ENCODE assay signal across 9 cellular contexts in genomic region chr6:39451831-39452230, GRCh38.
DNase-seq lines count a peak whose midpoint lies in the region; ATAC-seq and TF ChIP-seq lines count a peak whose summit lies in the region.
"Had no signal": no experiment of that assay in that cellular context is flagged by ENCODE, and none has a peak within 500 bp of the region (broad histone marks: within the 10 kb centered on the region; RNA-seq: fewer than 3 reads in every experiment).

No MANE protein-coding gene starts in this region.

- DNase-seq in GM23338 (ENCODE audit: low spot score) (peak; percentile 42), kidney tubule cell (ENCODE audit: low spot score) (peak; percentile 64), NCI-H1048 (lab: John Stamatoyannopoulos, UW) (no peak), DMS79 treated with DMSO at 0.1 percent for 48 hours (lab: John Stamatoyannopoulos, UW) (no peak)
- peak; percentile 18 for DNase-seq in activated naive CD8-positive, alpha-beta T cell treated with anti-CD3 and anti-CD28 coated beads, Interleukin-2, amount 50 U/mL, for 24 hours
- DNase-seq: KG1 had no signal

- H3K4me3 Mint-ChIP-seq in GM23338: no peak overlapping the region
- no peak overlapping the region for H3K4me3 Mint-ChIP-seq in activated naive CD8-positive, alpha-beta T cell treated with anti-CD3 and anti-CD28 coated beads, Interleukin-2, amount 50 U/mL, for 24 hours

- no peak for TF ChIP-seq POLR2A in GM18505 (IDR thresholded peaks at IDR 0.05; ENCODE audit: borderline replicate concordance, extremely low read depth, insufficient read depth, insufficient read length)

- peaks cover 4% of the 10 kb centered on the region for H3K27me3 Mint-ChIP-seq in GM23338 (ENCODE audit: insufficient read depth, low read depth, poor library complexity)
- peaks cover 18% of the 10 kb centered on the region for H3K27me3 Mint-ChIP-seq in activated naive CD8-positive, alpha-beta T cell treated with anti-CD3 and anti-CD28 coated beads, Interleukin-2, amount 50 U/mL, for 24 hours

- peak overlapping the region; percentile 80 for H2AFZ ChIP-seq in GM23338

- H3K4me3 ChIP-seq in DOHH2 (ENCODE audit: low read length): no peak overlapping the region
- no peak overlapping the region for H3K4me3 ChIP-seq in GM23338

- H3K9me2 ChIP-seq in DOHH2 (replicated peaks; ENCODE audit: control insufficient read depth, low read length): no peaks in the 10 kb centered on the region
- H3K9me2 ChIP-seq in GM23338 (ENCODE audit: insufficient read depth): no peaks in the 10 kb centered on the region

- H3K36me3 ChIP-seq in DOHH2 (ENCODE audit: control insufficient read depth, low read length): no peaks in the 10 kb centered on the region
- no peaks in the 10 kb centered on the region for H3K36me3 ChIP-seq in GM23338 (ENCODE audit: insufficient read depth)

- H3K9me3 ChIP-seq in DOHH2 (ENCODE audit: control insufficient read depth, insufficient read depth, low read length): no peaks in the 10 kb centered on the region

- peaks cover 16% of the 10 kb centered on the region for H3K9me3 Mint-ChIP-seq in GM23338
- peaks cover 9% of the 10 kb centered on the region for H3K9me3 Mint-ChIP-seq in activated naive CD8-positive, alpha-beta T cell treated with anti-CD3 and anti-CD28 coated beads, Interleukin-2, amount 50 U/mL, for 24 hours

- H3K4me1 Mint-ChIP-seq in GM23338: peaks cover 3% of the 10 kb centered on the region; the same call in 1 of the 3 replicates
- peaks cover 14% of the 10 kb centered on the region for H3K4me1 Mint-ChIP-seq in activated naive CD8-positive, alpha-beta T cell treated with anti-CD3 and anti-CD28 coated beads, Interleukin-2, amount 50 U/mL, for 24 hours

- H3K79me2 ChIP-seq in DOHH2 (ENCODE audit: control insufficient read depth, low read length) (no peaks in the 10 kb centered on the region), GM23338 (replicated peaks; ENCODE audit: insufficient read depth) (no peaks in the 10 kb centered on the region)

- H3K36me3 Mint-ChIP-seq in GM23338 (ENCODE audit: low read depth): peaks cover 9% of the 10 kb centered on the region
- peaks cover 5% of the 10 kb centered on the region for H3K36me3 Mint-ChIP-seq in activated naive CD8-positive, alpha-beta T cell treated with anti-CD3 and anti-CD28 coated beads, Interleukin-2, amount 50 U/mL, for 24 hours (ENCODE audit: low read depth)

- no peak overlapping the region for H3K27ac ChIP-seq in DOHH2 (ENCODE audit: low read depth, low read length)
- no peak overlapping the region for H3K27ac ChIP-seq in GM23338 (ENCODE audit: low read depth)

- H3K4me2 ChIP-seq in DOHH2 (ENCODE audit: low read length) (no peak overlapping the region), GM23338 (no peak overlapping the region)

- H3K27me3 ChIP-seq in DOHH2 (ENCODE audit: control insufficient read depth, low read length) (no peaks in the 10 kb centered on the region), GM23338 (ENCODE audit: insufficient read depth) (no peaks in the 10 kb centered on the region)

- peak; percentile 67 for TF ChIP-seq CTCF in DOHH2 (IDR thresholded peaks at IDR 0.05; ENCODE audit: low read depth, low read length, poor library complexity, severe bottlenecking)
- TF ChIP-seq CTCF in GM23338 (conservative IDR thresholded peaks at IDR 0.05; ENCODE audit: low read depth in 2 of 2): peak; percentile 76 to 83

- peak; percentile 62 for ATAC-seq in GM23338
- ATAC-seq in activated naive CD8-positive, alpha-beta T cell treated with anti-CD3 and anti-CD28 coated beads, Interleukin-2, amount 50 U/mL, for 24 hours: no peak
- ATAC-seq in GM21423 (IDR thresholded peaks at IDR 0.05; ENCODE audit: unreplicated experiment): no peak
- no peak for ATAC-seq in GM18505 (IDR thresholded peaks at IDR 0.05; ENCODE audit: unreplicated experiment)

- no peak overlapping the region for H3K27ac Mint-ChIP-seq in GM23338
- H3K27ac Mint-ChIP-seq in activated naive CD8-positive, alpha-beta T cell treated with anti-CD3 and anti-CD28 coated beads, Interleukin-2, amount 50 U/mL, for 24 hours: no peak overlapping the region

- no peaks in the 10 kb centered on the region for H3K4me1 ChIP-seq in DOHH2 (ENCODE audit: control insufficient read depth, low read length)
- no peaks in the 10 kb centered on the region for H3K4me1 ChIP-seq in GM23338 (ENCODE audit: insufficient read depth)

- H3F3A ChIP-seq in DOHH2 (ENCODE audit: control insufficient read depth, insufficient read depth) (no peaks in the 10 kb centered on the region), GM23338 (replicated peaks; ENCODE audit: low read depth) (no peaks in the 10 kb centered on the region)

- no peaks in the 10 kb centered on the region for H4K20me1 ChIP-seq in DOHH2 (ENCODE audit: control insufficient read depth, insufficient read depth, low read depth, low read length)
- no peaks in the 10 kb centered on the region for H4K20me1 ChIP-seq in GM23338 (replicated peaks; ENCODE audit: insufficient read depth)

TF ChIP-seq in GM23338, 12 proteins besides CTCF, POLR2A, EP300 and RAD21 (continues in another document):
- TF ChIP-seq NANOG (IDR thresholded peaks at IDR 0.05; ENCODE audit: borderline replicate concordance): no peak
- TF ChIP-seq ZNF114 (CRISPR knock-in tag; IDR thresholded peaks at IDR 0.05): no peak
- no peak for TF ChIP-seq STAT1 (IDR thresholded peaks at IDR 0.05; ENCODE audit: unreplicated experiment)
- TF ChIP-seq ETS1 (IDR thresholded peaks at IDR 0.05): no peak
- TF ChIP-seq EZH2phosphoT487 (IDR thresholded peaks at IDR 0.05; ENCODE audit: unreplicated experiment): no peak
- TF ChIP-seq CREB1 (CRISPR knock-in tag; IDR thresholded peaks at IDR 0.05; ENCODE audit: low read depth): no peak
- no peak for TF ChIP-seq POLR2AphosphoS5 (IDR thresholded peaks at IDR 0.05; ENCODE audit: low read depth)
- TF ChIP-seq, protein P1, sequence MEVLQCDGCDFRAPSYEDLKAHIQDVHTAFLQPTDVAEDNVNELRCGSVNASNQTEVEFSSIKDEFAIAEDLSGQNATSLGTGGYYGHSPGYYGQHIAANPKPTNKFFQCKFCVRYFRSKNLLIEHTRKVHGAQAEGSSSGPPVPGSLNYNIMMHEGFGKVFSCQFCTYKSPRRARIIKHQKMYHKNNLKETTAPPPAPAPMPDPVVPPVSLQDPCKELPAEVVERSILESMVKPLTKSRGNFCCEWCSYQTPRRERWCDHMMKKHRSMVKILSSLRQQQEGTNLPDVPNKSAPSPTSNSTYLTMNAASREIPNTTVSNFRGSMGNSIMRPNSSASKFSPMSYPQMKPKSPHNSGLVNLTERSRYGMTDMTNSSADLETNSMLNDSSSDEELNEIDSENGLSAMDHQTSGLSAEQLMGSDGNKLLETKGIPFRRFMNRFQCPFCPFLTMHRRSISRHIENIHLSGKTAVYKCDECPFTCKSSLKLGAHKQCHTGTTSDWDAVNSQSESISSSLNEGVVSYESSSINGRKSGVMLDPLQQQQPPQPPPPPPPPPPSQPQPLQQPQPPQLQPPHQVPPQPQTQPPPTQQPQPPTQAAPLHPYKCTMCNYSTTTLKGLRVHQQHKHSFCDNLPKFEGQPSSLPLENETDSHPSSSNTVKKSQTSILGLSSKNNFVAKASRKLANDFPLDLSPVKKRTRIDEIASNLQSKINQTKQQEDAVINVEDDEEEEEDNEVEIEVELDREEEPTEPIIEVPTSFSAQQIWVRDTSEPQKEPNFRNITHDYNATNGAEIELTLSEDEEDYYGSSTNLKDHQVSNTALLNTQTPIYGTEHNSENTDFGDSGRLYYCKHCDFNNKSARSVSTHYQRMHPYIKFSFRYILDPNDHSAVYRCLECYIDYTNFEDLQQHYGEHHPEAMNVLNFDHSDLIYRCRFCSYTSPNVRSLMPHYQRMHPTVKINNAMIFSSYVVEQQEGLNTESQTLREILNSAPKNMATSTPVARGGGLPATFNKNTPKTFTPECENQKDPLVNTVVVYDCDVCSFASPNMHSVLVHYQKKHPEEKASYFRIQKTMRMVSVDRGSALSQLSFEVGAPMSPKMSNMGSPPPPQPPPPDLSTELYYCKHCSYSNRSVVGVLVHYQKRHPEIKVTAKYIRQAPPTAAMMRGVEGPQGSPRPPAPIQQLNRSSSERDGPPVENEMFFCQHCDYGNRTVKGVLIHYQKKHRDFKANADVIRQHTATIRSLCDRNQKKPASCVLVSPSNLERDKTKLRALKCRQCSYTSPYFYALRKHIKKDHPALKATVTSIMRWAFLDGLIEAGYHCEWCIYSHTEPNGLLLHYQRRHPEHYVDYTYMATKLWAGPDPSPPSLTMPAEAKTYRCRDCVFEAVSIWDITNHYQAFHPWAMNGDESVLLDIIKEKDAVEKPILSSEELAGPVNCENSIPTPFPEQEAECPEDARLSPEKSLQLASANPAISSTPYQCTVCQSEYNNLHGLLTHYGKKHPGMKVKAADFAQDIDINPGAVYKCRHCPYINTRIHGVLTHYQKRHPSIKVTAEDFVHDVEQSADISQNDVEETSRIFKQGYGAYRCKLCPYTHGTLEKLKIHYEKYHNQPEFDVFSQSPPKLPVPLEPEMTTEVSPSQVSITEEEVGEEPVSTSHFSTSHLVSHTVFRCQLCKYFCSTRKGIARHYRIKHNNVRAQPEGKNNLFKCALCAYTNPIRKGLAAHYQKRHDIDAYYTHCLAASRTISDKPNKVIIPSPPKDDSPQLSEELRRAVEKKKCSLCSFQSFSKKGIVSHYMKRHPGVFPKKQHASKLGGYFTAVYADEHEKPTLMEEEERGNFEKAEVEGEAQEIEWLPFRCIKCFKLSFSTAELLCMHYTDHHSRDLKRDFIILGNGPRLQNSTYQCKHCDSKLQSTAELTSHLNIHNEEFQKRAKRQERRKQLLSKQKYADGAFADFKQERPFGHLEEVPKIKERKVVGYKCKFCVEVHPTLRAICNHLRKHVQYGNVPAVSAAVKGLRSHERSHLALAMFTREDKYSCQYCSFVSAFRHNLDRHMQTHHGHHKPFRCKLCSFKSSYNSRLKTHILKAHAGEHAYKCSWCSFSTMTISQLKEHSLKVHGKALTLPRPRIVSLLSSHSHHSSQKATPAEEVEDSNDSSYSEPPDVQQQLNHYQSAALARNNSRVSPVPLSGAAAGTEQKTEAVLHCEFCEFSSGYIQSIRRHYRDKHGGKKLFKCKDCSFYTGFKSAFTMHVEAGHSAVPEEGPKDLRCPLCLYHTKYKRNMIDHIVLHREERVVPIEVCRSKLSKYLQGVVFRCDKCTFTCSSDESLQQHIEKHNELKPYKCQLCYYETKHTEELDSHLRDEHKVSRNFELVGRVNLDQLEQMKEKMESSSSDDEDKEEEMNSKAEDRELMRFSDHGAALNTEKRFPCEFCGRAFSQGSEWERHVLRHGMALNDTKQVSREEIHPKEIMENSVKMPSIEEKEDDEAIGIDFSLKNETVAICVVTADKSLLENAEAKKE (CRISPR knock-in tag; IDR thresholded peaks at IDR 0.05): no peak

Comparison
In these comparisons a context has a peak if more than half of its experiments do, and no peak if none do; other contexts are left out.
1. DNase-seq: peak in GM23338 (single experiment), activated naive CD8-positive, alpha-beta T cell treated with anti-CD3 and anti-CD28 coated beads, Interleukin-2, amount 50 U/mL, for 24 hours (single experiment) and kidney tubule cell (single experiment); none in NCI-H1048 (single experiment) and DMS79 treated with DMSO at 0.1 percent for 48 hours (single experiment).